In the genomic region with DNA sequence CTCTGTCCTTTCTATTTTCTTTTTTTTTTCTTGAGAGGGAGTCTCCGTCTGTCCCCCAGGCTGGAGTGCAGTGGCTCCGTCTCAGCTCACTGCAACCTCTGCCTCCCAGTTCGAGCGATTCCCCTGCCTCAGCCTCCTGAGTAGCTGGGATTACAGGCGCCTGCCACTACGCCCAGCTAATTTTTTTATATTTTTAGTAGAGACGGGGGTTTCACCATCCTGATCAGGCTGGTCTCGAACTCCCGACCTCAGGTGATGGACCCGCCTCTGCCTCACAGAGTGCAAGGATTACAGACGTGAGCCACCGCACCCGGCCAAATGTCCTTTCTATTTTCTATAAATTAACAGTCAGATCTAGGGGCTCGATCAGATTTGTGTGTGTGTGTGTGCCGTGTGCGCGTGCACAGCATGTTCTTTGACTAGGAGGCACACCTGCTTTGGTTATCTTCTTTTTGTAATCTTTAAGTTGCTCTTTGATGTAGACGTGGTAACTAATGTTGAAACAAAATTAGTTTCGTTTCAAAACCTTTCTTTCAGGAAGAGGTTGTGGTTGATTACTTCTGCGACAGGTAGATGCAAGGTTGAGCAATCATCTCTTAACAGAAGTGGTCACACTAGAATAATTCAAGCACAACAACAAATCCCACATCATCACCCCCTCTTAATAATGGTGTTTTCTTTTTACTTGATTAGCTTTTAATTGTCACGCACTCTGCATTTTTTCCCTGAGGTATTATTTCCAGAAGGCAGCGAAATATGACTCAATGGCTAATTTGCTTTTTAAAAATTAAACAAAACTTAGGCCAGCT, we compare ENCODE assay signal across 8 cellular contexts.
DNase-seq lines count a peak whose midpoint lies in the region; ATAC-seq and TF ChIP-seq lines count a peak whose summit lies in the region.

No MANE protein-coding gene starts in this region.

- H3K4me3 ChIP-seq in foreskin fibroblast (ENCODE audit: low read depth in 1 of 2, low read length in 2 of 2) = peak overlapping the region; percentile 71 to 87
- peak overlapping the region; percentile 72 for H3K4me3 ChIP-seq in retinal pigment epithelial cell (ENCODE audit: low read length)

- ATAC-seq in HG02840 (IDR thresholded peaks at IDR 0.05; ENCODE audit: low FRiP score, unreplicated experiment) = peak; percentile 33

- TF ChIP-seq CTCF in foreskin fibroblast (IDR thresholded peaks at IDR 0.05; ENCODE audit: low read depth, low read length) = no peak
- no peak for TF ChIP-seq CTCF in retinal pigment epithelial cell (conservative IDR thresholded peaks at IDR 0.05; ENCODE audit: low read depth, low read length)

- DNase-seq in NCI-H1105 treated with DMSO at 0.1 percent for 48 hours (lab: John Stamatoyannopoulos, UW) = peak; percentile 74
- no peak for DNase-seq in NCI-H1105 (lab: John Stamatoyannopoulos, UW)
- peak; percentile 37 for DNase-seq in NCI-H2227 (lab: John Stamatoyannopoulos, UW; ENCODE audit: unreplicated experiment)
- DNase-seq in activated T-cell treated with anti-CD3 and anti-CD28 coated beads, Interleukin-2, amount 50 U/mL, for 48 hours = peak; percentile 65
- no peak for DNase-seq in foreskin fibroblast
- DNase-seq in retinal pigment epithelial cell (ENCODE audit: low read depth) = no peak
- no peak for DNase-seq in GM19240 (ENCODE audit: insufficient read length, low spot score)

Comparison
In these comparisons a context has a peak if more than half of its experiments do, and no peak if none do; other contexts are left out.
1. DNase-seq: peak in NCI-H1105 treated with DMSO at 0.1 percent for 48 hours (single experiment), NCI-H2227 (single experiment) and activated T-cell treated with anti-CD3 and anti-CD28 coated beads, Interleukin-2, amount 50 U/mL, for 48 hours (2 of 2); none in NCI-H1105 (single experiment), foreskin fibroblast (0 of 2), retinal pigment epithelial cell (single experiment) and GM19240 (single experiment).